Comparison of ENCODE assay signal across 23 cellular contexts in genomic region chr2:133193544-133193943, GRCh38.
"Had no signal": no experiment of that assay in that cellular context is flagged by ENCODE, and none has a peak within 500 bp of the region (broad histone marks: within the 10 kb centered on the region; RNA-seq: fewer than 3 reads in every experiment).

No MANE protein-coding gene starts in this region.

- H3K9me3 ChIP-seq: esophagus squamous epithelium, neutrophil, right atrium auricular region, sigmoid colon, testis, tibial artery had no signal

- DNase-seq: effector memory CD4-positive, alpha-beta T cell; erythroblast; esophagus squamous epithelium; foreskin melanocyte; left colon; left ventricle myocardium superior; mucosa of descending colon; naive B cell; sigmoid colon; stimulated activated CD4-positive, alpha-beta T cell treated with anti-CD3 and anti-CD28 coated beads, Interleukin-2, amount 100 ng/mL, for 24 hours; stimulated activated CD4-positive, alpha-beta T cell treated with anti-CD3 and anti-CD28 coated beads, Interleukin-4, amount 100 ng/mL, for 24 hours; stimulated activated naive CD4-positive, alpha-beta T cell treated with Interleukin-2 at 50 U/mL for 16 hours; substantia nigra; testis; tibial artery had no signal

- H3K4me3 ChIP-seq: coronary artery, esophagus squamous epithelium, lung, mucosa of descending colon, right atrium auricular region, sigmoid colon, testis, tibial artery had no signal

- FAIRE-seq: islet of Langerhans had no signal

- H2AFZ ChIP-seq: parathyroid adenoma had no signal

- H3K9ac ChIP-seq: parathyroid adenoma had no signal

- H3K27me3 ChIP-seq: esophagus squamous epithelium, neutrophil, right atrium auricular region, sigmoid colon, testis, tibial artery had no signal

- H3K36me3 ChIP-seq: esophagus squamous epithelium, neutrophil, right atrium auricular region, sigmoid colon, tibial artery had no signal

- H3K79me2 ChIP-seq: parathyroid adenoma had no signal

- H3K4me1 ChIP-seq: parathyroid adenoma, right atrium auricular region, sigmoid colon, testis, tibial artery had no signal

- ATAC-seq: left colon; left ventricle myocardium superior; mucosa of descending colon; natural killer cell treated with Interleukin-12 subunit alpha and Interleukin-12 subunit beta and Interleukin-15 and Interleukin-18, amount 100 ng/mL, for 72 hours; stimulated activated effector memory CD8-positive, alpha-beta T cell treated with anti-CD3 and anti-CD28 coated beads, Interleukin-12 subunit alpha, Interleukin-12 subunit beta, amount 100 ng/mL, for 72 hours had no signal

- H3K27ac ChIP-seq: coronary artery, esophagus squamous epithelium, neutrophil, parathyroid adenoma, right atrium auricular region, sigmoid colon, testis, tibial artery had no signal
